ENCODE assay signal across 16 cellular contexts in the genomic region with DNA sequence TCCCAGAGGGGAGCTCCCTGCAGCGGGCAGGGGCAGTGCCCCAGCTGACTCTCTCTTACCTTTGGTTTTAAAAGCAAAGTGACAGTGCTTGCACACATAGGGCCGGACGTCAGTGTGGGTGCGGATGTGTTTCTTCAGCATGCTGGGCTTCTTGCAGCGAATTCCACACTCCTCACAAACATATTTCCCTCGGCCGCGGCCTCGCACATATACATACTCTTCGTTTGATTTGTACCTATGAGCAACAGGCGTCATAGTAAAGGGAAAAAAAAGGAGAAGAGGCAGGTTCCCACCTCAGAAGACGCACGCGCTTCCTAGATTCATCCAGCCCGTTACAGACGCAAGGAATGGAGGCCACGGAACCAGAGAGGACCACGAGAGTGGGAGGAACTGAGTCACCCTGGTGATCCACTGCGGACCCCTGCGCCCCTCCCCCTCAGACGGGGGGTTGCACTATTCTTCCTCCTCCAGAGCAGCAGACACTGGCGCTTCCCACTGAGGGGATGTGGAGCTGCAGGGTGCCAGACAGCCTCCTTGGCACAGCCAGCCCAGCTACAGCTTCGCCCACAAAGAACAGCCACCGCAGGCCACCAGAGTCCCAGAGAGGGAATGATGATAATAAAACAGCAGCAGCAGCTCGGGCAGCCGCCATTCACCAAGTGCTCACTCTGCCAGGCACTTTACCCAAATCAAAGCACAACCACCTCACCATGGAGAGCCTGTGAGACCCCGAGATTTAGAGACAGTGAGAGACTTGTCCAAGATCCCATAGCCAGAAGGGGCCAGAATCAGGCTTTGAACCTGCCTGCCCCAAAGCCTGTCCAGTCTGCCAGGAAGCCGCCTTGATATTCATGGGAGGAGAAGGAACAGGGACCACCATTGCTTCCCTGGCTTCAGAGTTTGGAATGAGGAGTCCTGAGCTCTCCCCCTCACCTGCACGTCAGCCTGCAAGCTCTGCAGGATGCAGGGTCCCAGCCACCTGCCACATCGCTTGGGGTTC. TPM values are rescaled to one million over a fixed set of nuclear protein-coding genes. Genes with fewer than 3 reads are reported as not detected.
A peak's percentile ranks its signal among the peaks of the same experiment; 100 is the strongest.
DNase-seq lines count a peak whose midpoint lies in the region; ATAC-seq and TF ChIP-seq lines count a peak whose summit lies in the region.
"Had no signal": no experiment of that assay in that cellular context is flagged by ENCODE, and none has a peak within 500 bp of the region (broad histone marks: within the 10 kb centered on the region; RNA-seq: fewer than 3 reads in every experiment).

No MANE protein-coding gene starts in this region.

- H3K27me3 ChIP-seq in neural progenitor cell = no peaks in the 10 kb centered on the region
- H3K27me3 ChIP-seq: BLaER1 treated with 17β-estradiol and CSF1 and Interleukin-3, amounts not matched to agents 10 nM and 100 nM had no signal

- no peaks in the 10 kb centered on the region for H3K4me1 Mint-ChIP-seq in activated T-cell treated with anti-CD3 and anti-CD28 coated beads, Interleukin-2, amount 50 U/mL, for 24 hours (ENCODE audit: low read depth)
- H3K4me1 Mint-ChIP-seq in activated T-cell treated with anti-CD3 and anti-CD28 coated beads, Interleukin-2, amount 50 U/mL, for 4 hours (ENCODE audit: low read depth) = no peaks in the 10 kb centered on the region
- peaks cover 7% of the 10 kb centered on the region for H3K4me1 Mint-ChIP-seq in neural progenitor cell
- H3K4me1 Mint-ChIP-seq in stimulated activated naive B cell treated with anti-CD40 and anti-IgM and Interleukin-4, amounts not matched to agents 10 μg/mL and 1 μg/mL and 100 μg/mL, for 72 hours = peaks cover 9 to 24% of the 10 kb centered on the region in 2 donors

- H3K4me2 ChIP-seq in neural progenitor cell = no peak overlapping the region
- H3K4me2 ChIP-seq: BLaER1 treated with 17β-estradiol and CSF1 and Interleukin-3, amounts not matched to agents 10 nM and 100 nM; GM23338 had no signal

- H3K4me1 ChIP-seq in HEK293 (ENCODE audit: control insufficient read depth, insufficient read depth, low read length) = no peaks in the 10 kb centered on the region
- H3K4me1 ChIP-seq in neural progenitor cell = peaks cover 6% of the 10 kb centered on the region

- no peaks in the 10 kb centered on the region for H4K20me1 ChIP-seq in neural progenitor cell (ENCODE audit: low read depth)

- H3K27me3 Mint-ChIP-seq in activated T-cell treated with anti-CD3 and anti-CD28 coated beads, Interleukin-2, amount 50 U/mL, for 24 hours = no peaks in the 10 kb centered on the region
- no peaks in the 10 kb centered on the region for H3K27me3 Mint-ChIP-seq in activated T-cell treated with anti-CD3 and anti-CD28 coated beads, Interleukin-2, amount 50 U/mL, for 4 hours (ENCODE audit: low read depth)
- H3K27me3 Mint-ChIP-seq in neural progenitor cell (ENCODE audit: insufficient read depth, low read depth) = peaks cover 8% of the 10 kb centered on the region
- H3K27me3 Mint-ChIP-seq in stimulated activated naive B cell treated with anti-CD40 and anti-IgM and Interleukin-4, amounts not matched to agents 10 μg/mL and 1 μg/mL and 100 μg/mL, for 72 hours = no peaks in the 10 kb centered on the region
- H3K27me3 Mint-ChIP-seq: B cell had no signal

- no peaks in the 10 kb centered on the region for H3F3A ChIP-seq in neural progenitor cell (ENCODE audit: low read depth)

- H3K36me3 ChIP-seq in HEK293 (ENCODE audit: control insufficient read depth in 2 of 2, insufficient read depth in 1 of 2, low read length in 2 of 2) (no peaks in the 10 kb centered on the region), neural progenitor cell (no peaks in the 10 kb centered on the region)

- DNase-seq in activated T-cell treated with anti-CD3 and anti-CD28 coated beads, Interleukin-2, amount 50 U/mL, for 24 hours = no peak
- no peak for DNase-seq in activated T-cell treated with anti-CD3 and anti-CD28 coated beads, Interleukin-2, amount 50 U/mL, for 4 hours
- DNase-seq in neural progenitor cell (ENCODE audit: low spot score) (no peak), T-helper 9 cell (no peak), activated gamma-delta T cell (lab: John Stamatoyannopoulos, UW) (no peak)
- DNase-seq in stimulated activated naive B cell treated with anti-CD40 and anti-IgM and Interleukin-4, amounts not matched to agents 10 μg/mL and 1 μg/mL and 100 μg/mL, for 72 hours = no peak
- DNase-seq: 8988T; Calu3; CD8-positive, alpha-beta T cell; GF-D8; HCEC 1CT; HFFc6 had no signal

- no peak overlapping the region for H3K9ac ChIP-seq in neural progenitor cell
- H3K9ac ChIP-seq: BLaER1 treated with 17β-estradiol and CSF1 and Interleukin-3, amounts not matched to agents 10 nM and 100 nM had no signal

- no peak overlapping the region for H3K4me3 Mint-ChIP-seq in activated T-cell treated with anti-CD3 and anti-CD28 coated beads, Interleukin-2, amount 50 U/mL, for 24 hours
- no peak overlapping the region for H3K4me3 Mint-ChIP-seq in activated T-cell treated with anti-CD3 and anti-CD28 coated beads, Interleukin-2, amount 50 U/mL, for 4 hours
- no peak overlapping the region for H3K4me3 Mint-ChIP-seq in neural progenitor cell
- no peak overlapping the region for H3K4me3 Mint-ChIP-seq in stimulated activated naive B cell treated with anti-CD40 and anti-IgM and Interleukin-4, amounts not matched to agents 10 μg/mL and 1 μg/mL and 100 μg/mL, for 72 hours
- H3K4me3 Mint-ChIP-seq: B cell; CD8-positive, alpha-beta T cell; GM23338; HFFc6 had no signal

- peaks cover 57% of the 10 kb centered on the region for H3K36me3 Mint-ChIP-seq in activated T-cell treated with anti-CD3 and anti-CD28 coated beads, Interleukin-2, amount 50 U/mL, for 24 hours (ENCODE audit: low read depth)
- H3K36me3 Mint-ChIP-seq in activated T-cell treated with anti-CD3 and anti-CD28 coated beads, Interleukin-2, amount 50 U/mL, for 4 hours (ENCODE audit: insufficient read depth) = peaks cover 28% of the 10 kb centered on the region
- no peaks in the 10 kb centered on the region for H3K36me3 Mint-ChIP-seq in neural progenitor cell
- H3K36me3 Mint-ChIP-seq in stimulated activated naive B cell treated with anti-CD40 and anti-IgM and Interleukin-4, amounts not matched to agents 10 μg/mL and 1 μg/mL and 100 μg/mL, for 72 hours = peaks cover 50 to 81% of the 10 kb centered on the region in 2 donors

- H3K9me3 ChIP-seq in HEK293 (ENCODE audit: control insufficient read depth, insufficient read depth, low read depth, low read length) (no peaks in the 10 kb centered on the region), neural progenitor cell (ENCODE audit: low read depth) (no peaks in the 10 kb centered on the region)
- H3K9me3 ChIP-seq: BLaER1 treated with 17β-estradiol and CSF1 and Interleukin-3, amounts not matched to agents 10 nM and 100 nM had no signal

- CTCF ChIA-PET in HEK293 (lab: Yijun Ruan, JAX) = interaction anchor here (1.0 to 1.7 kb wide), 2 partner anchors 9 to 12 kb away, joined by 5 to 16 read pairs; no protein-coding TSS in a partner anchor

- H2AFZ ChIP-seq in neural progenitor cell (replicated peaks) = no peak overlapping the region
- H2AFZ ChIP-seq: GM23338 had no signal

- ATAC-seq in activated T-cell treated with anti-CD3 and anti-CD28 coated beads, Interleukin-2, amount 50 U/mL, for 4 hours = no peak
- no peak for ATAC-seq in stimulated activated naive B cell treated with anti-CD40 and anti-IgM and Interleukin-4, amounts not matched to agents 10 μg/mL and 1 μg/mL and 100 μg/mL, for 72 hours (replicated peaks)
- ATAC-seq: CD8-positive, alpha-beta T cell had no signal

- TF ChIP-seq CTCF in HEK293 (tag by site-specific recombination; IDR thresholded peaks at IDR 0.05) (no peak), neural progenitor cell (IDR thresholded peaks at IDR 0.05) (no peak)

- POLR2A ChIA-PET in HEK293 (lab: Yijun Ruan, JAX) = no interaction called here

- H3K9me3 Mint-ChIP-seq in activated T-cell treated with anti-CD3 and anti-CD28 coated beads, Interleukin-2, amount 50 U/mL, for 24 hours = no peaks in the 10 kb centered on the region
- H3K9me3 Mint-ChIP-seq in activated T-cell treated with anti-CD3 and anti-CD28 coated beads, Interleukin-2, amount 50 U/mL, for 4 hours = no peaks in the 10 kb centered on the region
- no peaks in the 10 kb centered on the region for H3K9me3 Mint-ChIP-seq in neural progenitor cell
- H3K9me3 Mint-ChIP-seq in stimulated activated naive B cell treated with anti-CD40 and anti-IgM and Interleukin-4, amounts not matched to agents 10 μg/mL and 1 μg/mL and 100 μg/mL, for 72 hours = peaks cover 3 to 6% of the 10 kb centered on the region in 2 donors
- H3K9me3 Mint-ChIP-seq: CD8-positive, alpha-beta T cell; HFFc6 had no signal

- peak overlapping the region; percentile 57 for H3K27ac Mint-ChIP-seq in activated T-cell treated with anti-CD3 and anti-CD28 coated beads, Interleukin-2, amount 50 U/mL, for 24 hours
- peak overlapping the region; percentile 21 for H3K27ac Mint-ChIP-seq in neural progenitor cell
- H3K27ac Mint-ChIP-seq in stimulated activated naive B cell treated with anti-CD40 and anti-IgM and Interleukin-4, amounts not matched to agents 10 μg/mL and 1 μg/mL and 100 μg/mL, for 72 hours = peak overlapping the region; percentile 14
- H3K27ac Mint-ChIP-seq: CD8-positive, alpha-beta T cell; GM23338; HFFc6 had no signal

- H3K27ac ChIP-seq in HEK293 (ENCODE audit: extremely low read depth, low read depth, low read length) (no peak overlapping the region), neural progenitor cell (no peak overlapping the region)
- H3K27ac ChIP-seq: BLaER1 treated with 17β-estradiol and CSF1 and Interleukin-3, amounts not matched to agents 10 nM and 100 nM had no signal

- H3K79me2 ChIP-seq in neural progenitor cell (ENCODE audit: low read depth) = no peaks in the 10 kb centered on the region

- H3K4me3 ChIP-seq in HEK293 (ENCODE audit: low read depth, low read length) = no peak overlapping the region
- no peak overlapping the region for H3K4me3 ChIP-seq in neural progenitor cell
- H3K4me3 ChIP-seq: BLaER1 treated with 17β-estradiol and CSF1 and Interleukin-3, amounts not matched to agents 10 nM and 100 nM; GM23338 had no signal

TF ChIP-seq in HEK293, 187 proteins besides CTCF, POLR2A, EP300 and RAD21:
- TF ChIP-seq KLF9 (tag by site-specific recombination; IDR thresholded peaks at IDR 0.05; ENCODE audit: low read depth) (no peak), REPIN1 (tag by site-specific recombination; IDR thresholded peaks at IDR 0.05; ENCODE audit: low read depth) (no peak), SCRT2 (tag by site-specific recombination; IDR thresholded peaks at IDR 0.05) (peak; percentile 29; the same call in 1 of the 2 replicates), ZIC2 (tag by site-specific recombination; IDR thresholded peaks at IDR 0.05) (0 out of 2 replicates have a peak, but pooled peaks have one; percentile 16)

RNA-seq across cellular contexts. Expression of gene EDN2, which starts 40.5 kb away (rescaled TPM):
- not detected for total RNA-seq in activated T-cell treated with anti-CD3 and anti-CD28 coated beads, Interleukin-2, amount 50 U/mL, for 4 hours
- total RNA-seq in neural progenitor cell (ENCODE audit: low replicate concordance) = not detected in 2 replicates
- total RNA-seq: B cell, GM23338, HFFc6 had no signal
